In genomic region chr1:109447524-109447923, GRCh38 we compare ENCODE assay signal across 33 cellular contexts. TPM values are rescaled to one million over a fixed set of nuclear protein-coding genes. Genes with fewer than 3 reads are reported as not detected.
"Had no signal": no experiment of that assay in that cellular context is flagged by ENCODE, and none has a peak within 500 bp of the region (broad histone marks: within the 10 kb centered on the region; RNA-seq: fewer than 3 reads in every experiment).

No MANE protein-coding gene starts in this region.

- DNase-seq: activated B cell treated with CpG ODN at 0.5 μM for 24 hours; activated CD4-positive, alpha-beta memory T cell treated with anti-CD3 and anti-CD28 coated beads for 36 hours; activated CD4-positive, alpha-beta T cell treated with anti-CD3 and anti-CD28 coated beads for 4 hours; activated CD4-positive, alpha-beta T cell treated with anti-CD3 and anti-CD28 coated beads, Interleukin-2, amount 50 U/mL, for 1 hour; activated CD4-positive, CD25-positive, alpha-beta regulatory T cell treated with anti-CD3 and anti-CD28 coated beads, Interleukin-2, amount 50 U/mL, for 72 hours; activated CD8-positive, alpha-beta memory T cell treated with anti-CD3 and anti-CD28 coated beads, Interleukin-2, amount 10 ng/mL, durations not matched to agents 7 days and 5 days; activated CD8-positive, alpha-beta memory T cell treated with anti-CD3 and anti-CD28 coated beads, Interleukin-2, amount 50 U/mL, for 48 hours; activated effector memory CD4-positive, alpha-beta T cell treated with Interleukin-2 at 50 U/mL for 16 hours; activated naive CD8-positive, alpha-beta T cell treated with anti-CD3 and anti-CD28 coated beads, Interleukin-2, amount 10 ng/mL, durations not matched to agents 7 days and 5 days; activated T-cell treated with anti-CD3 and anti-CD28 coated beads, Interleukin-2, amount 50 U/mL, for 48 hours; amygdala; NCI-H1092 treated with DMSO at 0.1 percent for 48 hours; NCI-H1417; NCI-H146; NCI-H187; NCI-H2029 treated with DMSO at 0.1 percent for 48 hours; NCI-H2107; NCI-H2171; NCI-H510A; NCI-H526; NCI-H748 treated with DMSO at 0.1 percent for 48 hours; NK-92 treated with Interleukin-12 subunit alpha and Interleukin-12 subunit beta, amount 100 ng/mL, for 24 hours; PC-3; Peyer's patch; RPMI8226; SHP77 treated with DMSO at 0.1 percent for 48 hours; SW 1271; T-helper 1 cell; T-helper 2 cell; T-helper 9 cell had no signal

- H3K9me3 ChIP-seq: ascending aorta, Peyer's patch had no signal

- H3K4me1 ChIP-seq: ascending aorta, Peyer's patch had no signal

- H3K27me3 ChIP-seq: ascending aorta, cardiac muscle cell, Peyer's patch had no signal

- ATAC-seq: activated CD8-positive, alpha-beta memory T cell treated with anti-CD3 and anti-CD28 coated beads, Interleukin-2, amount 10 ng/mL, durations not matched to agents 7 days and 5 days; PC-3 had no signal

- H3K4me3 ChIP-seq: ascending aorta, cardiac muscle cell, Peyer's patch had no signal

- H3K27ac ChIP-seq: ascending aorta, cardiac muscle cell, Peyer's patch, VCaP had no signal

- H3K36me3 ChIP-seq: ascending aorta, cardiac muscle cell, Peyer's patch had no signal

RNA-seq across cellular contexts. Expression of gene SYPL2, which starts 18.8 kb away (rescaled TPM):
- total RNA-seq: activated B cell treated with CpG ODN at 0.5 μM for 24 hours; activated CD4-positive, alpha-beta memory T cell treated with anti-CD3 and anti-CD28 coated beads for 36 hours; activated CD8-positive, alpha-beta memory T cell treated with anti-CD3 and anti-CD28 coated beads, Interleukin-2, amount 10 ng/mL, durations not matched to agents 7 days and 5 days; activated naive CD8-positive, alpha-beta T cell treated with anti-CD3 and anti-CD28 coated beads, Interleukin-2, amount 10 ng/mL, durations not matched to agents 7 days and 5 days; PC-3 had no signal
